In genomic region chr14:105201156-105201927, GRCh38 we compare ENCODE assay signal across 13 cellular contexts. TPM values are rescaled to one million over a fixed set of nuclear protein-coding genes. Genes with fewer than 3 reads are reported as not detected.
DNase-seq lines count a peak whose midpoint lies in the region; ATAC-seq and TF ChIP-seq lines count a peak whose summit lies in the region.
"Had no signal": no experiment of that assay in that cellular context is flagged by ENCODE, and none has a peak within 500 bp of the region (broad histone marks: within the 10 kb centered on the region; RNA-seq: fewer than 3 reads in every experiment).

No MANE protein-coding gene starts in this region.

- ATAC-seq in heart right ventricle (no peak), Right ventricle myocardium superior (ENCODE audit: poor library complexity) (no peak), HG02981 (IDR thresholded peaks at IDR 0.05; ENCODE audit: unreplicated experiment) (no peak)

- H3K79me2 ChIP-seq in OCI-LY1 (ENCODE audit: insufficient read depth, low read length), result no peaks in the 10 kb centered on the region

- H3K4me3 ChIP-seq in heart right ventricle (no peak overlapping the region), OCI-LY1 (ENCODE audit: low read depth, low read length, poor library complexity, severe bottlenecking) (no peak overlapping the region), fibroblast of pulmonary artery (replicated peaks; ENCODE audit: low read depth, low read length) (no peak overlapping the region)
- H3K4me3 ChIP-seq: K562 had no signal

- no peak for DNase-seq in heart right ventricle
- no peak for DNase-seq in Right ventricle myocardium superior
- no peak for DNase-seq in fibroblast of pulmonary artery (ENCODE audit: low read depth)
- no peak for DNase-seq in type B pancreatic cell (ENCODE audit: extremely low spot score, unreplicated experiment)
- DNase-seq in SKM-1 (lab: John Stamatoyannopoulos, UW; ENCODE audit: unreplicated experiment), result no peak
- DNase-seq in NCI-H2171 treated with DMSO at 0.1 percent for 48 hours (lab: John Stamatoyannopoulos, UW), result no peak
- DNase-seq: activated effector memory CD4-positive, alpha-beta T cell treated with Interleukin-2 at 50 U/mL for 16 hours; hippocampal formation; nephron progenitor cell had no signal

- peaks cover under 1 to 61% (median 16%) of the 10 kb centered on the region in 7 donors for H3K27me3 ChIP-seq in heart right ventricle
- H3K27me3 ChIP-seq in OCI-LY1 (ENCODE audit: insufficient read depth, low read length), result peaks cover 3% of the 10 kb centered on the region; the same call in 1 of the 2 replicates

- H2AFZ ChIP-seq in OCI-LY1 (ENCODE audit: low read length), result no peak overlapping the region

- H3K36me3 Mint-ChIP-seq in type B pancreatic cell, result no peaks in the 10 kb centered on the region
- H3K36me3 Mint-ChIP-seq: CD4-positive, CD25-positive, alpha-beta regulatory T cell had no signal

- no peaks in the 10 kb centered on the region for H3K9me2 ChIP-seq in OCI-LY1 (ENCODE audit: low read depth, low read length)

- WGBS in heart right ventricle, 2 donors, result 65 to 67% methylated on average over 28 of the region's 28 CpGs

- no peak overlapping the region for H3K27ac Mint-ChIP-seq in type B pancreatic cell
- H3K27ac Mint-ChIP-seq: CD4-positive, CD25-positive, alpha-beta regulatory T cell; nephron progenitor cell had no signal

- H3K36me3 ChIP-seq in heart right ventricle (no peaks in the 10 kb centered on the region), OCI-LY1 (ENCODE audit: insufficient read depth, low read length) (no peaks in the 10 kb centered on the region)

- peaks cover 34 to 98% (median 87%) of the 10 kb centered on the region in 9 donors for H3K4me1 ChIP-seq in heart right ventricle
- no peaks in the 10 kb centered on the region for H3K4me1 ChIP-seq in OCI-LY1 (ENCODE audit: insufficient read depth, low read length, severe bottlenecking)

- H3K9me3 Mint-ChIP-seq in type B pancreatic cell, result no peaks in the 10 kb centered on the region
- H3K9me3 Mint-ChIP-seq: CD4-positive, CD25-positive, alpha-beta regulatory T cell; nephron progenitor cell had no signal

- peaks cover 7% of the 10 kb centered on the region for H3K27me3 Mint-ChIP-seq in type B pancreatic cell

- H3K4me2 ChIP-seq in OCI-LY1 (ENCODE audit: low read length), result no peak overlapping the region

- no peaks in the 10 kb centered on the region for H4K20me1 ChIP-seq in OCI-LY1 (ENCODE audit: insufficient read depth, low read length)

- intact Hi-C loops in heart right ventricle (cut with DNase I) (loop anchor here in 7 of 10 donors (5.0 to 10.0 kb wide), 8 partner anchors 34 to 151 kb away; partner anchors contain the start of gene JAG2 (in 1 of the 7)), Right ventricle myocardium superior (cut with DNase I) (loop anchor here (5.0 kb wide), 2 partner anchors 81 to 151 kb away; no protein-coding TSS in a partner anchor)

- H3K9me3 ChIP-seq in heart right ventricle (no peaks in the 10 kb centered on the region), OCI-LY1 (ENCODE audit: low read length) (no peaks in the 10 kb centered on the region)

- H3K4me3 Mint-ChIP-seq in type B pancreatic cell, result no peak overlapping the region
- H3K4me3 Mint-ChIP-seq: CD4-positive, CD25-positive, alpha-beta regulatory T cell; nephron progenitor cell had no signal

- H3K9ac ChIP-seq in OCI-LY1 (ENCODE audit: low read length), result no peak overlapping the region

- H3F3A ChIP-seq in OCI-LY1 (ENCODE audit: insufficient read depth, low read length), result no peaks in the 10 kb centered on the region

- H3K4me1 Mint-ChIP-seq in type B pancreatic cell (ENCODE audit: unreplicated experiment), result no peaks in the 10 kb centered on the region

- H3K27ac ChIP-seq in heart right ventricle, result peak overlapping the region; percentile 23 to 84 (median 70)
- no peak overlapping the region for H3K27ac ChIP-seq in OCI-LY1 (ENCODE audit: low read depth, low read length, poor library complexity, severe bottlenecking)

- TF ChIP-seq CTCF in heart right ventricle (IDR thresholded peaks at IDR 0.05), result peak in 4 of 9 donors; percentile 11 to 30 (median 14)
- TF ChIP-seq CTCF in OCI-LY1 (IDR thresholded peaks at IDR 0.05; ENCODE audit: low read length), result peak; percentile 47; the same call in 1 of the 2 replicates
- TF ChIP-seq CTCF in fibroblast of pulmonary artery (IDR thresholded peaks at IDR 0.05; ENCODE audit: low read length, missing control alignments), result peak; percentile 1
- peak; percentile 17 for TF ChIP-seq CTCF in type B pancreatic cell (conservative IDR thresholded peaks at IDR 0.05)

RNA-seq across cellular contexts. Expression of gene NUDT14, which starts 20.2 kb away (rescaled TPM):
- total RNA-seq in heart right ventricle, result 10 to 100 TPM; 18.9 to 33.9 (median 29.6) TPM
- 10 to 100 TPM; 15.1 to 31.1 TPM for polyA plus RNA-seq in heart right ventricle
- total RNA-seq in Right ventricle myocardium superior, result 32.2 TPM
- total RNA-seq in type B pancreatic cell (ENCODE audit: low replicate concordance), result 33.3 and 49.6 TPM in 2 replicates

RNA-seq across cellular contexts. Expression of gene JAG2, which starts 32.8 kb away (rescaled TPM):
- total RNA-seq in heart right ventricle (10 to 100 TPM; 18.5 to 42.4 (median 26.3) TPM), Right ventricle myocardium superior (28.6 TPM), type B pancreatic cell (ENCODE audit: low replicate concordance) (16.5 and 37.1 TPM in 2 replicates)
- polyA plus RNA-seq in heart right ventricle, result 10 to 100 TPM; 23.7 to 45.5 TPM

RNA-seq across cellular contexts. Expression of gene BTBD6, which starts 47.0 kb away (rescaled TPM):
- total RNA-seq in heart right ventricle, result 10 to 100 TPM; 28.1 to 49.7 (median 32.2) TPM
- polyA plus RNA-seq in heart right ventricle, result 10 to 100 TPM; 40.9 to 58.2 TPM
- total RNA-seq in Right ventricle myocardium superior, result 45.5 TPM
- total RNA-seq in type B pancreatic cell (ENCODE audit: low replicate concordance), result 38.8 and 44.7 TPM in 2 replicates
- total RNA-seq: K562 had no signal
- polyA plus RNA-seq: K562 had no signal
